ENCODE assay signal across 17 cellular contexts in the genomic region with DNA sequence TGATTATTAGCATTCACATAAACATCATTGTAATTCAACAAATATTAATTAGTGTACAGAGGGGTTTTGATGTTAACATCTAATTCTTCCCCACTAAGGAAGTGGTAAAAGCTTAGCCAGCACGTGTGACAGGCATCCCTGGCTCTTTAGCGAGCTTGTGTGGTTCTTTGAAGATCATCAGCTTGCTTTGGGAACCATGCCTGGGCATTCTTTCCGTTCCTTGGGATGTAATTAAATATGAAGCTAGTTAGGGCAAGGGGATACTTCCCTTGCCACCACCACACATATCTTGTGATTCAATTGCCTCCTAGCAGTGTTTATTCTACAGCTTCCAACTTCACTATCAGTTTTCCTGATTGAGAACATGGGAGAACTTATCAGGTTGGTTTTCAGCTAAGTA.
DNase-seq lines count a peak whose midpoint lies in the region; ATAC-seq, FAIRE-seq and TF ChIP-seq lines count a peak whose summit lies in the region.
"Had no signal": no experiment of that assay in that cellular context is flagged by ENCODE, and none has a peak within 500 bp of the region (broad histone marks: within the 10 kb centered on the region; RNA-seq: fewer than 3 reads in every experiment).

No MANE protein-coding gene starts in this region.

- no peak for TF ChIP-seq CTCF in AG10803 (conservative IDR thresholded peaks at IDR 0.05; ENCODE audit: low read length)
- no peak for TF ChIP-seq CTCF in astrocyte (IDR thresholded peaks at IDR 0.05; ENCODE audit: insufficient read depth, low read depth, low read length)
- no peak for TF ChIP-seq CTCF in endodermal cell (conservative IDR thresholded peaks at IDR 0.05)
- no peak for TF ChIP-seq CTCF in osteoblast (IDR thresholded peaks at IDR 0.05; ENCODE audit: extremely low read depth, low read depth, low read length)

- ATAC-seq in GM21717 (IDR thresholded peaks at IDR 0.05; ENCODE audit: unreplicated experiment) (no peak), HG03045 (IDR thresholded peaks at IDR 0.05; ENCODE audit: unreplicated experiment) (no peak)

- no peak for FAIRE-seq in astrocyte (lab: Jason Lieb, UNC)
- FAIRE-seq: D721Med, GM19239 had no signal

- POLR2A ChIA-PET in CD4-positive, alpha-beta memory T cell (lab: Charles Lee; ENCODE audit: partially characterized antibody), result no interaction called here

- H3K79me2 ChIP-seq in astrocyte (ENCODE audit: insufficient read depth, low read length) (no peaks in the 10 kb centered on the region), osteoblast (ENCODE audit: insufficient read depth, low read length) (no peaks in the 10 kb centered on the region)

- no peak overlapping the region for H3K4me3 ChIP-seq in AG10803 (ENCODE audit: low read length)
- no peak overlapping the region for H3K4me3 ChIP-seq in astrocyte (ENCODE audit: insufficient read depth, low read depth, low read length)
- peak overlapping the region; percentile 22 for H3K4me3 ChIP-seq in endodermal cell (ENCODE audit: low read length)
- H3K4me3 ChIP-seq in osteoblast (ENCODE audit: insufficient read depth, low read length), result no peak overlapping the region
- H3K4me3 ChIP-seq in CD4-positive, alpha-beta memory T cell (ENCODE audit: low read length in 2 of 2), result no peak overlapping the region
- H3K4me3 ChIP-seq: BLaER1 treated with 17β-estradiol and CSF1 and Interleukin-3, amounts not matched to agents 10 nM and 100 nM had no signal

- H3K36me3 Mint-ChIP-seq in astrocyte (ENCODE audit: low read depth, unreplicated experiment) (no peaks in the 10 kb centered on the region), endodermal cell (ENCODE audit: low read depth) (no peaks in the 10 kb centered on the region)
- H3K36me3 Mint-ChIP-seq in CD4-positive, alpha-beta memory T cell, result no peaks in the 10 kb centered on the region
- H3K36me3 Mint-ChIP-seq: CD4-positive, CD25-positive, alpha-beta regulatory T cell; IgD-negative memory B cell had no signal

- CTCF ChIA-PET in CD4-positive, alpha-beta memory T cell (lab: Charles Lee; ENCODE audit: partially characterized antibody), result interaction anchor here (0.5 kb wide), 1 partner anchor 233 kb away, joined by 3 read pairs; no protein-coding TSS in a partner anchor

- H2AFZ ChIP-seq in astrocyte (ENCODE audit: low read depth, low read length), result no peak overlapping the region
- H2AFZ ChIP-seq in osteoblast (ENCODE audit: low read length), result peak overlapping the region; percentile 5

- H3K4me1 Mint-ChIP-seq in astrocyte (ENCODE audit: low read depth, unreplicated experiment) (peaks cover 14% of the 10 kb centered on the region), endodermal cell (peaks cover 8% of the 10 kb centered on the region)
- H3K4me1 Mint-ChIP-seq in CD4-positive, alpha-beta memory T cell, result no peaks in the 10 kb centered on the region
- H3K4me1 Mint-ChIP-seq: CD4-positive, CD25-positive, alpha-beta regulatory T cell; IgD-negative memory B cell had no signal

- no peaks in the 10 kb centered on the region for H4K20me1 ChIP-seq in astrocyte (ENCODE audit: insufficient read depth, low read length)
- H4K20me1 ChIP-seq in osteoblast (ENCODE audit: insufficient read depth, low read length), result no peaks in the 10 kb centered on the region
- H4K20me1 ChIP-seq: BLaER1 treated with 17β-estradiol and CSF1 and Interleukin-3, amounts not matched to agents 10 nM and 100 nM had no signal

- H3K27ac ChIP-seq in astrocyte (ENCODE audit: low read depth, low read length) (no peak overlapping the region), endodermal cell (ENCODE audit: low read depth, low read length) (no peak overlapping the region), osteoblast (ENCODE audit: low read depth, low read length) (peak overlapping the region; percentile 76)
- H3K27ac ChIP-seq in CD4-positive, alpha-beta memory T cell (ENCODE audit: low read depth, low read length), result no peak overlapping the region
- H3K27ac ChIP-seq: 22Rv1; BLaER1 treated with 17β-estradiol and CSF1 and Interleukin-3, amounts not matched to agents 10 nM and 100 nM had no signal

- 86% methylated on average over 2 of the region's 3 CpGs; no CpG with 5 or more reads in 1 of the 2 experiments for WGBS in endodermal cell (ENCODE audit: insufficient coverage in 1 of 2, insufficient read length in 1 of 2), 2 experiments

- no peaks in the 10 kb centered on the region for H3K27me3 ChIP-seq in astrocyte (ENCODE audit: insufficient read depth, low read length)
- no peaks in the 10 kb centered on the region for H3K27me3 ChIP-seq in endodermal cell (ENCODE audit: control insufficient read depth, insufficient read depth, low read length, poor library complexity, severe bottlenecking)
- no peaks in the 10 kb centered on the region for H3K27me3 ChIP-seq in osteoblast (ENCODE audit: insufficient read depth, low read length)
- H3K27me3 ChIP-seq in CD4-positive, alpha-beta memory T cell (ENCODE audit: insufficient read depth, low read length), result no peaks in the 10 kb centered on the region
- H3K27me3 ChIP-seq: BLaER1 treated with 17β-estradiol and CSF1 and Interleukin-3, amounts not matched to agents 10 nM and 100 nM had no signal

- H3K4me1 ChIP-seq in astrocyte (ENCODE audit: insufficient read depth, low read length) (no peaks in the 10 kb centered on the region), endodermal cell (ENCODE audit: control insufficient read depth, insufficient read depth, low read length) (peaks cover 7% of the 10 kb centered on the region), osteoblast (ENCODE audit: insufficient read depth, low read length) (peaks cover 32% of the 10 kb centered on the region)
- no peaks in the 10 kb centered on the region for H3K4me1 ChIP-seq in CD4-positive, alpha-beta memory T cell (ENCODE audit: insufficient read depth, low read length)
- H3K4me1 ChIP-seq: BLaER1 treated with 17β-estradiol and CSF1 and Interleukin-3, amounts not matched to agents 10 nM and 100 nM had no signal

- H3K4me2 ChIP-seq in astrocyte (ENCODE audit: low read length) (no peak overlapping the region), osteoblast (ENCODE audit: insufficient read depth, low read length) (no peak overlapping the region)
- H3K4me2 ChIP-seq: BLaER1 treated with 17β-estradiol and CSF1 and Interleukin-3, amounts not matched to agents 10 nM and 100 nM had no signal

- H3K4me3 Mint-ChIP-seq in astrocyte (ENCODE audit: unreplicated experiment), result no peak overlapping the region
- no peak overlapping the region for H3K4me3 Mint-ChIP-seq in endodermal cell
- H3K4me3 Mint-ChIP-seq in CD4-positive, alpha-beta memory T cell, result no peak overlapping the region
- H3K4me3 Mint-ChIP-seq: CD4-positive, CD25-positive, alpha-beta regulatory T cell; IgD-negative memory B cell had no signal

- DNase-seq in AG10803 (ENCODE audit: low read depth) (peak; percentile 59), astrocyte (ENCODE audit: low read depth) (peak; percentile 4), endodermal cell (no peak), osteoblast (ENCODE audit: insufficient read length, low spot score, missing footprints) (no peak), 8988T (no peak)
- DNase-seq in CD4-positive, alpha-beta memory T cell, result no peak
- DNase-seq: CD4-positive, CD25-positive, alpha-beta regulatory T cell; DND-41; GF-D8; HCEC 1CT had no signal

- H3K27me3 Mint-ChIP-seq in astrocyte (ENCODE audit: low read depth, unreplicated experiment) (no peaks in the 10 kb centered on the region), endodermal cell (ENCODE audit: insufficient read depth) (no peaks in the 10 kb centered on the region)
- peaks cover 0 to 2% of the 10 kb centered on the region in 2 donors for H3K27me3 Mint-ChIP-seq in CD4-positive, alpha-beta memory T cell

- H3K9ac ChIP-seq in astrocyte (ENCODE audit: low read length) (no peak overlapping the region), endodermal cell (ENCODE audit: extremely low read depth, low read length, poor library complexity, severe bottlenecking) (no peak overlapping the region)
- H3K9ac ChIP-seq: BLaER1 treated with 17β-estradiol and CSF1 and Interleukin-3, amounts not matched to agents 10 nM and 100 nM had no signal

- H3K9me3 ChIP-seq in astrocyte (ENCODE audit: insufficient read depth, low read depth, low read length) (no peaks in the 10 kb centered on the region), endodermal cell (ENCODE audit: control insufficient read depth, low read length) (peaks cover 4% of the 10 kb centered on the region), osteoblast (ENCODE audit: low read depth, low read length) (no peaks in the 10 kb centered on the region)
- no peaks in the 10 kb centered on the region for H3K9me3 ChIP-seq in CD4-positive, alpha-beta memory T cell (ENCODE audit: control insufficient read depth in 1 of 2, low read length in 2 of 2)

- intact Hi-C loops in CD4-positive, alpha-beta memory T cell (cut with micrococcal nuclease), result no loop called here

- H3K9me3 Mint-ChIP-seq in astrocyte (ENCODE audit: unreplicated experiment) (no peaks in the 10 kb centered on the region), endodermal cell (peaks cover 2% of the 10 kb centered on the region)
- H3K9me3 Mint-ChIP-seq in CD4-positive, alpha-beta memory T cell, result peaks cover 0 to 3% (median 0%) of the 10 kb centered on the region in 8 donors

- H3K27ac Mint-ChIP-seq in astrocyte (ENCODE audit: unreplicated experiment) (no peak overlapping the region), endodermal cell (peak overlapping the region; percentile 13)
- H3K27ac Mint-ChIP-seq in CD4-positive, alpha-beta memory T cell, result no peak overlapping the region
- H3K27ac Mint-ChIP-seq: CD4-positive, CD25-positive, alpha-beta regulatory T cell; IgD-negative memory B cell had no signal

- H3K36me3 ChIP-seq in astrocyte (ENCODE audit: insufficient read depth, low read length) (no peaks in the 10 kb centered on the region), endodermal cell (ENCODE audit: control insufficient read depth, insufficient read depth, low read length) (no peaks in the 10 kb centered on the region), osteoblast (ENCODE audit: insufficient read depth, low read length) (no peaks in the 10 kb centered on the region)
- H3K36me3 ChIP-seq in CD4-positive, alpha-beta memory T cell (ENCODE audit: insufficient read depth, low read length), result no peaks in the 10 kb centered on the region
- H3K36me3 ChIP-seq: BLaER1 treated with 17β-estradiol and CSF1 and Interleukin-3, amounts not matched to agents 10 nM and 100 nM had no signal

Comparison
In these comparisons a context has a peak if more than half of its experiments do, and no peak if none do; other contexts are left out.
1. DNase-seq: peak in AG10803 (single experiment) and astrocyte (single experiment); none in endodermal cell (single experiment), osteoblast (single experiment), 8988T (single experiment) and CD4-positive, alpha-beta memory T cell (0 of 5).